In the genomic region with DNA sequence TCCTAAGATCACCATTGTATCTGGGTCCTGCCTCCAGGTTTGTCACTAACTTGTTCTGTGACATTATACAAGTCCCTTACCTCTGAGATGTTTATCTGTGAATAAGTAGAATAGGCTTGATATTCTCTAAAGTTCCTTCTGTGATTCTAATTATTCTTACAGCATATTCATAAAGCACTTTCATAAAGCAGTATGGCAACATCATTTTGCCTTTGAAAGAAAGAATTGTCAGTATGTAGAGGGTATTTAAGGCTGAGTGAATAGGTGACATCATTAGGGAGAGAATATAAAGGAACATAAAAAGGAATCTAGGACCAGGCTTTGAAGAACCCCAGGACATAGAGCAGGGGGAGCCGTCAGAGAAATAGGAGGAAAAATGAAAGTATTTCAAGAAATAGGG, we compare ENCODE assay signal across 24 cellular contexts. TPM values are rescaled to one million over a fixed set of nuclear protein-coding genes. Genes with fewer than 3 reads are reported as not detected.
DNase-seq lines count a peak whose midpoint lies in the region; FAIRE-seq and TF ChIP-seq lines count a peak whose summit lies in the region.
"Had no signal": no experiment of that assay in that cellular context is flagged by ENCODE, and none has a peak within 500 bp of the region (broad histone marks: within the 10 kb centered on the region; RNA-seq: fewer than 3 reads in every experiment).

No MANE protein-coding gene starts in this region.

- H3K27me3 ChIP-seq in BLaER1 treated with 17β-estradiol and CSF1 and Interleukin-3, amounts not matched to agents 10 nM and 100 nM, result no peaks in the 10 kb centered on the region
- H3K27me3 ChIP-seq in Peyer's patch (no peaks in the 10 kb centered on the region), duodenal mucosa (ENCODE audit: control insufficient read depth in 1 of 2, insufficient read depth in 2 of 2, low read length in 2 of 2) (no peaks in the 10 kb centered on the region), small intestine (ENCODE audit: control insufficient read depth in 2 of 2, insufficient read depth in 2 of 2, low read length in 2 of 2) (no peaks in the 10 kb centered on the region)
- H3K27me3 ChIP-seq: BE2C, testis had no signal

- no peak for TF ChIP-seq CTCF in Peyer's patch (IDR thresholded peaks at IDR 0.05)

- no peak for TF ChIP-seq POLR2A in Peyer's patch (IDR thresholded peaks at IDR 0.05)

- peaks cover 0 to 42% (median 10%) of the 10 kb centered on the region in 11 experiments; a peak in 9 of 22 replicates for H3K36me3 ChIP-seq in BLaER1 treated with 17β-estradiol and CSF1 and Interleukin-3, amounts not matched to agents 10 nM and 100 nM
- no peaks in the 10 kb centered on the region for H3K36me3 ChIP-seq in Peyer's patch
- no peaks in the 10 kb centered on the region for H3K36me3 ChIP-seq in duodenal mucosa (ENCODE audit: control insufficient read depth in 1 of 2, insufficient read depth in 2 of 2, low read length in 2 of 2)
- no peaks in the 10 kb centered on the region for H3K36me3 ChIP-seq in small intestine (ENCODE audit: control insufficient read depth in 2 of 2, insufficient read depth in 2 of 2, low read length in 2 of 2)
- H3K36me3 ChIP-seq: BE2C had no signal

- peak overlapping the region in 2 of 11 experiments; percentile 27 to 30; a peak in 2 of 22 replicates for H3K9ac ChIP-seq in BLaER1 treated with 17β-estradiol and CSF1 and Interleukin-3, amounts not matched to agents 10 nM and 100 nM
- peak overlapping the region; percentile 5 to 21 for H3K9ac ChIP-seq in duodenal mucosa (ENCODE audit: low read depth in 1 of 2, low read length in 2 of 2)
- H3K9ac ChIP-seq: parathyroid adenoma had no signal

- H3K4me2 ChIP-seq in BLaER1 treated with 17β-estradiol and CSF1 and Interleukin-3, amounts not matched to agents 10 nM and 100 nM, result peak overlapping the region in 6 of 11 experiments; percentile 15 to 80 (median 72); a peak in 10 of 22 replicates

- H3K27ac ChIP-seq in BLaER1 treated with 17β-estradiol and CSF1 and Interleukin-3, amounts not matched to agents 10 nM and 100 nM, result peak overlapping the region in 6 of 11 experiments; percentile 61 to 80 (median 73); a peak in 10 of 22 replicates
- H3K27ac ChIP-seq in Peyer's patch (peak overlapping the region in 3 of 4 donors; percentile 57 to 83 (median 79)), duodenal mucosa (ENCODE audit: low read depth, low read length) (peak overlapping the region; percentile 27), small intestine (ENCODE audit: low read depth in 1 of 2, low read length in 1 of 2) (peak overlapping the region; percentile 27 to 59)
- H3K27ac ChIP-seq: parathyroid adenoma, RWPE1, testis had no signal

- H3K4me3 ChIP-seq in BLaER1 treated with 17β-estradiol and CSF1 and Interleukin-3, amounts not matched to agents 10 nM and 100 nM, result no peak overlapping the region
- H3K4me3 ChIP-seq in Peyer's patch (peak overlapping the region in 2 of 4 donors; percentile 25 to 29), duodenal mucosa (ENCODE audit: low read depth in 1 of 2, low read length in 2 of 2) (peak overlapping the region; percentile 5 to 49), small intestine (ENCODE audit: low read depth in 1 of 2, low read length in 2 of 2) (no peak overlapping the region)
- H3K4me3 ChIP-seq: testis had no signal

- no peak for DNase-seq in Peyer's patch
- peak; percentile 24 for DNase-seq in small intestine
- no peak for DNase-seq in AG08396 (ENCODE audit: low spot score)
- no peak for DNase-seq in NCI-H2196 treated with DMSO at 0.1 percent for 48 hours (lab: John Stamatoyannopoulos, UW; ENCODE audit: unreplicated experiment)
- no peak for DNase-seq in activated naive CD4-positive, alpha-beta T cell treated with Interleukin-2 at 50 U/mL for 16 hours
- no peak for DNase-seq in NCI-H526 (lab: John Stamatoyannopoulos, UW)
- DNase-seq: activated CD4-positive, alpha-beta T cell treated with anti-CD3 and anti-CD28 coated beads for 36 hours; activated CD8-positive, alpha-beta T cell treated with anti-CD3 and anti-CD28 coated beads, Interleukin-2, amount 10 ng/mL, durations not matched to agents 7 days and 5 days; aorta; BE2C; KBM-7; MM.1S; NCI-H1436; NCI-H82; right cardiac atrium; stimulated activated CD4-positive, alpha-beta T cell treated with anti-CD3 and anti-CD28 coated beads, Interleukin-12 subunit alpha, Interleukin-12 subunit beta, amount 100 ng/mL, for 4 hours; stimulated activated CD4-positive, alpha-beta T cell treated with anti-CD3 and anti-CD28 coated beads, Interleukin-4, amount 100 ng/mL, for 1 hour; T-helper 2 cell; testis had no signal

- peaks cover 0 to 89% (median 26%) of the 10 kb centered on the region in 11 experiments; a peak in 15 of 22 replicates for H4K20me1 ChIP-seq in BLaER1 treated with 17β-estradiol and CSF1 and Interleukin-3, amounts not matched to agents 10 nM and 100 nM

- H3K4me1 ChIP-seq in BLaER1 treated with 17β-estradiol and CSF1 and Interleukin-3, amounts not matched to agents 10 nM and 100 nM, result peaks cover 0 to 79% (median 29%) of the 10 kb centered on the region in 10 experiments; a peak in 14 of 20 replicates
- peaks cover 0 to 26% (median 0%) of the 10 kb centered on the region in 4 donors for H3K4me1 ChIP-seq in Peyer's patch
- peaks cover 6 to 24% of the 10 kb centered on the region in 2 donors for H3K4me1 ChIP-seq in duodenal mucosa (ENCODE audit: control insufficient read depth in 1 of 2, insufficient read depth in 2 of 2, low read length in 2 of 2)
- peaks cover 3 to 4% of the 10 kb centered on the region in 2 donors for H3K4me1 ChIP-seq in small intestine (ENCODE audit: control insufficient read depth in 2 of 2, insufficient read depth in 1 of 2, low read depth in 1 of 2, low read length in 1 of 2)
- H3K4me1 ChIP-seq: BE2C had no signal

- FAIRE-seq in small intestine (lab: Jason Lieb, UNC), result no peak
- FAIRE-seq: islet of Langerhans had no signal

- H3K9me3 ChIP-seq in BLaER1 treated with 17β-estradiol and CSF1 and Interleukin-3, amounts not matched to agents 10 nM and 100 nM (replicated peaks in 1 of 11), result 0 out of 22 replicates have a peak, but pooled peaks cover 0 to 4% (median 0%) of the 10 kb centered on the region in 11 experiments
- no peaks in the 10 kb centered on the region for H3K9me3 ChIP-seq in Peyer's patch
- no peaks in the 10 kb centered on the region for H3K9me3 ChIP-seq in duodenal mucosa (ENCODE audit: control insufficient read depth in 1 of 2, low read length in 2 of 2)
- no peaks in the 10 kb centered on the region for H3K9me3 ChIP-seq in small intestine (ENCODE audit: control insufficient read depth, low read depth)
- H3K9me3 ChIP-seq: BE2C, testis had no signal

- 18 to 44% (median 29%) methylated on average over 1 of the region's 1 CpG for WGBS in small intestine, 3 donors

RNA-seq across cellular contexts. Expression of a gene that starts 15.6 kb away (rescaled TPM):
- total RNA-seq in Peyer's patch, result 100 to 1,000 TPM; 228 to 366 (median 332) TPM
- polyA plus RNA-seq in small intestine, result 100 to 1,000 TPM in 1 of 3 donors, 10 to 100 TPM in 2; 62.1 to 110 (median 84.3) TPM

RNA-seq across cellular contexts. Expression of a gene that starts 15.8 kb away (rescaled TPM):
- 10 to 100 TPM; 11.7 to 60.2 (median 14.9) TPM for total RNA-seq in Peyer's patch
- 10 to 100 TPM in 2 of 3 donors, 1 to 10 TPM in 1; 8.6 to 29.9 (median 14.5) TPM for polyA plus RNA-seq in small intestine

Comparison
In these comparisons a context has a peak if more than half of its experiments do, and no peak if none do; other contexts are left out.
1. H3K27ac ChIP-seq: peak in every context shown above with its lines; median percentile 79 in Peyer's patch; 73 in BLaER1 treated with 17β-estradiol and CSF1 and Interleukin-3, amounts not matched to agents 10 nM and 100 nM; 43 in small intestine; 27 in duodenal mucosa.
2. H3K4me3 ChIP-seq: peak in duodenal mucosa (2 of 2); none in BLaER1 treated with 17β-estradiol and CSF1 and Interleukin-3, amounts not matched to agents 10 nM and 100 nM (0 of 10) and small intestine (0 of 2).